ENCODE assay signal across 10 cellular contexts in genomic region chr6:26225848-26226590, GRCh38.
A peak's percentile ranks its signal among the peaks of the same experiment; 100 is the strongest.
DNase-seq lines count a peak whose midpoint lies in the region; TF ChIP-seq lines count a peak whose summit lies in the region.
"Had no signal": no experiment of that assay in that cellular context is flagged by ENCODE, and none has a peak within 500 bp of the region (broad histone marks: within the 10 kb centered on the region; RNA-seq: fewer than 3 reads in every experiment).

No MANE protein-coding gene starts in this region.

- H3K79me2 ChIP-seq in neural progenitor cell (ENCODE audit: low read depth) = peaks cover 24% of the 10 kb centered on the region

- H3K9ac ChIP-seq in neural progenitor cell = peak overlapping the region; percentile 54

- peak overlapping the region; percentile 21 for H3K27ac Mint-ChIP-seq in neural progenitor cell

- peaks cover 16% of the 10 kb centered on the region for H3K4me1 Mint-ChIP-seq in neural progenitor cell

- H3K27me3 ChIP-seq in MG63 (no peaks in the 10 kb centered on the region), neural progenitor cell (no peaks in the 10 kb centered on the region)

- H3K4me3 ChIP-seq in MG63 = peak overlapping the region; percentile 84
- peak overlapping the region; percentile 76 for H3K4me3 ChIP-seq in neural progenitor cell
- H3K4me3 ChIP-seq: SK-N-MC had no signal

- peaks cover 23% of the 10 kb centered on the region for H3K4me1 ChIP-seq in neural progenitor cell

- no peaks in the 10 kb centered on the region for H3K9me3 Mint-ChIP-seq in neural progenitor cell

- no peaks in the 10 kb centered on the region for H3K36me3 Mint-ChIP-seq in neural progenitor cell

- peak overlapping the region; percentile 96 for H3K4me2 ChIP-seq in neural progenitor cell

- no peaks in the 10 kb centered on the region for H3K27me3 Mint-ChIP-seq in neural progenitor cell (ENCODE audit: insufficient read depth, low read depth)

- H3K4me3 Mint-ChIP-seq in neural progenitor cell = peak overlapping the region; percentile 81

- peaks cover 10% of the 10 kb centered on the region for H4K20me1 ChIP-seq in neural progenitor cell (ENCODE audit: low read depth)

- peaks cover 52% of the 10 kb centered on the region for H3F3A ChIP-seq in neural progenitor cell (ENCODE audit: low read depth)

- peak overlapping the region; percentile 98 for H3K27ac ChIP-seq in neural progenitor cell
- H3K27ac ChIP-seq: SK-N-MC had no signal

- H2AFZ ChIP-seq in neural progenitor cell (replicated peaks) = no peak overlapping the region

- DNase-seq in NCI-H1417 (lab: John Stamatoyannopoulos, UW) = peak; percentile 17 to 75 (median 49)
- DNase-seq in NCI-H1417 treated with DMSO at 0.1 percent for 48 hours (lab: John Stamatoyannopoulos, UW) = no peak
- no peak for DNase-seq in MG63
- peak; percentile 62 to 73 for DNase-seq in erythroblast (lab: John Stamatoyannopoulos, UW)
- DNase-seq in neural progenitor cell (ENCODE audit: low spot score) = no peak
- DNase-seq in H4 (ENCODE audit: low spot score) = no peak
- DNase-seq in effector CD8-positive, alpha-beta T cell (lab: John Stamatoyannopoulos, UW) = no peak
- DNase-seq in NCI-H510A (lab: John Stamatoyannopoulos, UW) = no peak
- DNase-seq: NCI-H526 treated with DMSO at 0.1 percent for 48 hours had no signal

- H3K9me3 ChIP-seq in MG63 (no peaks in the 10 kb centered on the region), neural progenitor cell (ENCODE audit: low read depth) (no peaks in the 10 kb centered on the region)

- TF ChIP-seq POLR2A in erythroblast (IDR thresholded peaks at IDR 0.05; ENCODE audit: low read length) = no peak

- H3K36me3 ChIP-seq in MG63 = no peaks in the 10 kb centered on the region; the same call in none of the 2 replicates
- no peaks in the 10 kb centered on the region for H3K36me3 ChIP-seq in neural progenitor cell

- no peak for TF ChIP-seq CTCF in neural progenitor cell (IDR thresholded peaks at IDR 0.05)

Comparison
In these comparisons a context has a peak if more than half of its experiments do, and no peak if none do; other contexts are left out.
1. DNase-seq: peak in NCI-H1417 (3 of 3) and erythroblast (2 of 2); none in NCI-H1417 treated with DMSO at 0.1 percent for 48 hours (single experiment), MG63 (single experiment), neural progenitor cell (single experiment), H4 (single experiment), effector CD8-positive, alpha-beta T cell (single experiment) and NCI-H510A (single experiment).